ENCODE assay signal across 1 cellular context in the genomic region with DNA sequence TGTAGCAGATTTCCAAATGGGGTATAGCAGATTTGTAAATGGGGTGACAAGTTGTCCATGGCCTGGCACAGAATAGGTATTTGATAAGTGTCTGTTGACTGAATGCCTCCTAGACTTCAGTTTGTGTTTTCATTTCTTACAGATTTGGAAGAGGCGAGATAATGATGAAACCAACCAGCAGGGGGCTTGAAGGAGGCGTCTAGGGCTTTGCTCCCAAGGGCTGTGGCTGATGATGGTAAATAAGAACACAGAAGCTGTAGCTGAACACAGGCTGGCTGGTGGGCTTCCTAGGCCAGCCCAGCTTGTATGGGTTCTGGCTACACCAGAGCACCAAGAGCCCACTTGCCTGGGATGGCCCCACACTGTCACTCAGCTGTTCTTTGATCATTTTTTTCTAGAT.
TF ChIP-seq lines count a peak whose summit lies in the region.

No MANE protein-coding gene starts in this region.

TF ChIP-seq in K562, 482 proteins besides CTCF, POLR2A, EP300 and RAD21:
- TF ChIP-seq FOXA1 (IDR thresholded peaks at IDR 0.05; ENCODE audit: borderline replicate concordance) = no peak
- no peak for TF ChIP-seq FOXA3 (CRISPR knock-in tag; conservative IDR thresholded peaks at IDR 0.05 in 1 of 2, IDR thresholded peaks at IDR 0.05 in 1 of 2)
- no peak for TF ChIP-seq PHF21A (IDR thresholded peaks at IDR 0.05; ENCODE audit: borderline replicate concordance, low read depth)
- TF ChIP-seq GATAD2A (IDR thresholded peaks at IDR 0.05) = no peak
- TF ChIP-seq DDX20 (tag; IDR thresholded peaks at IDR 0.05; ENCODE audit: low read depth) = no peak
- no peak for TF ChIP-seq ARHGAP35 (IDR thresholded peaks at IDR 0.05; ENCODE audit: partially characterized antibody)
- no peak for TF ChIP-seq HLTF (IDR thresholded peaks at IDR 0.05)
- no peak for TF ChIP-seq E2F1 (CRISPR knock-in tag; IDR thresholded peaks at IDR 0.05)
- TF ChIP-seq, protein P1, sequence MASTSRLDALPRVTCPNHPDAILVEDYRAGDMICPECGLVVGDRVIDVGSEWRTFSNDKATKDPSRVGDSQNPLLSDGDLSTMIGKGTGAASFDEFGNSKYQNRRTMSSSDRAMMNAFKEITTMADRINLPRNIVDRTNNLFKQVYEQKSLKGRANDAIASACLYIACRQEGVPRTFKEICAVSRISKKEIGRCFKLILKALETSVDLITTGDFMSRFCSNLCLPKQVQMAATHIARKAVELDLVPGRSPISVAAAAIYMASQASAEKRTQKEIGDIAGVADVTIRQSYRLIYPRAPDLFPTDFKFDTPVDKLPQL (IDR thresholded peaks at IDR 0.05; ENCODE audit: extremely low read depth, insufficient read length) = no peak
- no peak for TF ChIP-seq ELF1 (tag; IDR thresholded peaks at IDR 0.05)
- no peak for TF ChIP-seq STAT6 (CRISPR knock-in tag; IDR thresholded peaks at IDR 0.05)
- TF ChIP-seq TCF3 (CRISPR knock-in tag; IDR thresholded peaks at IDR 0.05) = no peak
- TF ChIP-seq PCBP1 (IDR thresholded peaks at IDR 0.05; ENCODE audit: low read depth, low read length, poor library complexity, severe bottlenecking) = no peak
- no peak for TF ChIP-seq TFE3 (CRISPR knock-in tag; IDR thresholded peaks at IDR 0.05)
- no peak for TF ChIP-seq EWSR1 (IDR thresholded peaks at IDR 0.05; ENCODE audit: borderline replicate concordance, low read depth, partially characterized antibody)
- TF ChIP-seq, protein P2, sequence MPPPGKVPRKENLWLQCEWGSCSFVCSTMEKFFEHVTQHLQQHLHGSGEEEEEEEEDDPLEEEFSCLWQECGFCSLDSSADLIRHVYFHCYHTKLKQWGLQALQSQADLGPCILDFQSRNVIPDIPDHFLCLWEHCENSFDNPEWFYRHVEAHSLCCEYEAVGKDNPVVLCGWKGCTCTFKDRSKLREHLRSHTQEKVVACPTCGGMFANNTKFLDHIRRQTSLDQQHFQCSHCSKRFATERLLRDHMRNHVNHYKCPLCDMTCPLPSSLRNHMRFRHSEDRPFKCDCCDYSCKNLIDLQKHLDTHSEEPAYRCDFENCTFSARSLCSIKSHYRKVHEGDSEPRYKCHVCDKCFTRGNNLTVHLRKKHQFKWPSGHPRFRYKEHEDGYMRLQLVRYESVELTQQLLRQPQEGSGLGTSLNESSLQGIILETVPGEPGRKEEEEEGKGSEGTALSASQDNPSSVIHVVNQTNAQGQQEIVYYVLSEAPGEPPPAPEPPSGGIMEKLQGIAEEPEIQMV (tag; conservative IDR thresholded peaks at IDR 0.05; ENCODE audit: low read depth) = no peak
- no peak for TF ChIP-seq MAFG (tag; conservative IDR thresholded peaks at IDR 0.05)
